9 cellular contexts compared by ENCODE assay signal in the genomic region with DNA sequence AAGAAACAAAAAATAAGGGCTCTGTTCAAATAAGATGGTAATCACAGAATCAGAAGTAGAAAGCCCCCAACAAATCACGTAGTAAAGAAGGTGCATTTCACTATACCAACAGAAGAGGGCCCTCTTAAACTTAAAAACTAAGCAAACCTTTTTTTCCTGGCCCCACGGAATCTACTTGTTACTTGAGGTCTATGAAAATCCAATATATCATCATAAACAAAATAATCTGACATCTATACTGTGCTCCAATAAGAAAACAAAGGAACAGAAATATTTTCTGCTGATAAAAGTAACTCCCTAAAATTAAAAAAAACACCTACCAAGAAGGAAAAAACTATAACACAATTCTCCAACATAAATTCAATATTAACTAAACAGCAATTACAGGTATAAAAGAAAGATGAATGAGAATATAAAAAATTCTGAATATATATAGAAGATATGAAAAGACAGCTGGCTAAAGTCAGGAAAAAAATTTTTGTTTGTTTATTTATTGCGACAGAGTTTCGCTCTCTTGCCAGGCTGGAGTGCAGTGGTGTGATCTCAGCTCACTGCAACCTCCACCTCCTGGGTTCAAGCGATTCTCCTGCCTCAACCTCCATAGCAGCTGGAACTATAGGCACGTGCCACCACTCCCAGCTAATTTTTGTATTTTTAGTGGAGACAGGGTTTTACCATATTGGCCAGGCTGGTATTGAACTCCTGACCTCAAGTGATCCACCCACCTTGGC.
A peak's percentile ranks its signal among the peaks of the same experiment; 100 is the strongest.
DNase-seq lines count a peak whose midpoint lies in the region; ATAC-seq and TF ChIP-seq lines count a peak whose summit lies in the region.
"Had no signal": no experiment of that assay in that cellular context is flagged by ENCODE, and none has a peak within 500 bp of the region (broad histone marks: within the 10 kb centered on the region; RNA-seq: fewer than 3 reads in every experiment).

No MANE protein-coding gene starts in this region.

- H3K27me3 Mint-ChIP-seq in CD4-positive, alpha-beta T cell: no peaks in the 10 kb centered on the region
- no peaks in the 10 kb centered on the region for H3K27me3 Mint-ChIP-seq in mesothelial cell of epicardium (ENCODE audit: low read depth)
- H3K27me3 Mint-ChIP-seq: IgD-negative memory B cell had no signal

- H3K4me1 Mint-ChIP-seq in CD4-positive, alpha-beta T cell (ENCODE audit: low read depth): no peaks in the 10 kb centered on the region
- H3K4me1 Mint-ChIP-seq in mesothelial cell of epicardium: peaks cover 4% of the 10 kb centered on the region

- no peaks in the 10 kb centered on the region for H3K36me3 ChIP-seq in colonic mucosa

- peak; percentile 56 for TF ChIP-seq CTCF in CD4-positive, alpha-beta T cell (IDR thresholded peaks at IDR 0.05)
- TF ChIP-seq CTCF in colonic mucosa (IDR thresholded peaks at IDR 0.05) (peak; percentile 56), mesothelial cell of epicardium (IDR thresholded peaks at IDR 0.05; ENCODE audit: unreplicated experiment) (peak; percentile 44)

- H3K4me1 ChIP-seq in colonic mucosa: no peaks in the 10 kb centered on the region

- H3K27ac ChIP-seq in CD4-positive, alpha-beta T cell (ENCODE audit: low read depth, low read length): no peak overlapping the region
- H3K27ac ChIP-seq in colonic mucosa: no peak overlapping the region

- no peaks in the 10 kb centered on the region for H3K27me3 ChIP-seq in CD4-positive, alpha-beta T cell (ENCODE audit: control insufficient read depth, insufficient read depth, low read length)
- H3K27me3 ChIP-seq in colonic mucosa: no peaks in the 10 kb centered on the region

- intact Hi-C loops in CD4-positive, alpha-beta T cell (cut with DNase I, micrococcal nuclease): loop anchor here (1.0 to 5.0 kb wide), 4 partner anchors 81 to 151 kb away; partner anchors contain the start of gene CLASP2 (in 1 of the 2)
- intact Hi-C loops in colonic mucosa (cut with DNase I): loop anchor here (2.0 to 5.0 kb wide), 2 partner anchors 81 to 151 kb away; no protein-coding TSS in a partner anchor

- peaks cover 38% of the 10 kb centered on the region for H3K36me3 Mint-ChIP-seq in CD4-positive, alpha-beta T cell (ENCODE audit: low read depth)
- H3K36me3 Mint-ChIP-seq in mesothelial cell of epicardium: peaks cover 8% of the 10 kb centered on the region
- H3K36me3 Mint-ChIP-seq: IgD-negative memory B cell had no signal

- no peak for DNase-seq in CD4-positive, alpha-beta T cell
- peak; percentile 75 for DNase-seq in HCEC 1CT
- peak; percentile 57 for DNase-seq in NOMO-1 treated with DMSO at 0.1 percent for 48 hours (lab: John Stamatoyannopoulos, UW; ENCODE audit: unreplicated experiment)
- no peak for DNase-seq in colonic mucosa
- DNase-seq in mesothelial cell of epicardium (ENCODE audit: low spot score in 2 of 2, unreplicated experiment in 2 of 2): no peak
- no peak for DNase-seq in OCI-M2 (lab: John Stamatoyannopoulos, UW; ENCODE audit: unreplicated experiment)
- DNase-seq in stimulated activated CD4-positive, alpha-beta T cell treated with anti-CD3 and anti-CD28 coated beads, Interleukin-4, amount 100 ng/mL, for 24 hours: no peak

- POLR2A ChIA-PET in CD4-positive, alpha-beta T cell (lab: Charles Lee): no interaction called here

- no peak overlapping the region for H3K9ac ChIP-seq in colonic mucosa (ENCODE audit: low read depth in 2 of 2, low read length in 2 of 2)

- no peaks in the 10 kb centered on the region for H3K9me3 Mint-ChIP-seq in CD4-positive, alpha-beta T cell
- H3K9me3 Mint-ChIP-seq in mesothelial cell of epicardium: no peaks in the 10 kb centered on the region
- H3K9me3 Mint-ChIP-seq: IgD-negative memory B cell had no signal

- no peak overlapping the region for H3K27ac Mint-ChIP-seq in CD4-positive, alpha-beta T cell
- no peak overlapping the region for H3K27ac Mint-ChIP-seq in mesothelial cell of epicardium

- H3K4me3 ChIP-seq in colonic mucosa: no peak overlapping the region

- peak; percentile 60 for ATAC-seq in CD4-positive, alpha-beta T cell (ENCODE audit: poor library complexity)
- ATAC-seq in GM19467 (IDR thresholded peaks at IDR 0.05; ENCODE audit: unreplicated experiment): no peak

- no peaks in the 10 kb centered on the region for H3K9me3 ChIP-seq in CD4-positive, alpha-beta T cell (ENCODE audit: control insufficient read depth, low read length)
- H3K9me3 ChIP-seq in colonic mucosa: no peaks in the 10 kb centered on the region

- CTCF ChIA-PET in CD4-positive, alpha-beta T cell (lab: Charles Lee): interaction anchor here (1.2 to 1.4 kb wide), 2 partner anchors 80 to 151 kb away, joined by 3 to 9 read pairs; no protein-coding TSS in a partner anchor

- H3K4me3 Mint-ChIP-seq in CD4-positive, alpha-beta T cell: no peak overlapping the region
- H3K4me3 Mint-ChIP-seq in mesothelial cell of epicardium: no peak overlapping the region
- H3K4me3 Mint-ChIP-seq: IgD-negative memory B cell had no signal

Comparison
In these comparisons a context has a peak if more than half of its experiments do, and no peak if none do; other contexts are left out.
1. DNase-seq: peak in HCEC 1CT (single experiment) and NOMO-1 treated with DMSO at 0.1 percent for 48 hours (single experiment); none in CD4-positive, alpha-beta T cell (0 of 10), colonic mucosa (single experiment), mesothelial cell of epicardium (0 of 2), OCI-M2 (single experiment) and stimulated activated CD4-positive, alpha-beta T cell treated with anti-CD3 and anti-CD28 coated beads, Interleukin-4, amount 100 ng/mL, for 24 hours (single experiment).
2. Peak in every context shown above with its lines, with median percentiles within 50 percentile points of each other: CTCF ChIP-seq.